ENCODE assay signal across 32 cellular contexts in genomic region chr9:72921888-72922654, GRCh38. TPM values are rescaled to one million over a fixed set of nuclear protein-coding genes. Genes with fewer than 3 reads are reported as not detected.
"Had no signal": no experiment of that assay in that cellular context is flagged by ENCODE, and none has a peak within 500 bp of the region (broad histone marks: within the 10 kb centered on the region; RNA-seq: fewer than 3 reads in every experiment).

No MANE protein-coding gene starts in this region.

- H3K9ac ChIP-seq: neural progenitor cell, parathyroid adenoma had no signal

- H3K9me3 ChIP-seq: ovary, psoas muscle, spleen, suprapubic skin, testis, tibial artery, transverse colon, upper lobe of right lung, uterus had no signal

- H3K36me3 Mint-ChIP-seq: natural killer cell; neural progenitor cell; stimulated activated memory B cell treated with anti-CD40 and anti-IgM and Interleukin-4, amounts not matched to agents 10 μg/mL and 1 μg/mL and 100 μg/mL, for 72 hours had no signal

- H3K27ac Mint-ChIP-seq: natural killer cell; nephron; neural progenitor cell; progenitor cell of endocrine pancreas; stimulated activated memory B cell treated with anti-CD40 and anti-IgM and Interleukin-4, amounts not matched to agents 10 μg/mL and 1 μg/mL and 100 μg/mL, for 72 hours; stimulated activated naive CD8-positive, alpha-beta T cell treated with anti-CD3 and anti-CD28 coated beads, Interleukin-15, amount 100 ng/mL, for 72 hours; type B pancreatic cell had no signal

- H3K4me2 ChIP-seq: neural progenitor cell, smooth muscle cell had no signal

- H3K27me3 ChIP-seq: neural progenitor cell, ovary, spleen, suprapubic skin, testis, tibial artery, transverse colon, upper lobe of right lung, uterus had no signal

- H2AFZ ChIP-seq: neural progenitor cell, parathyroid adenoma had no signal

- H3K9me3 Mint-ChIP-seq: natural killer cell; nephron; neural progenitor cell; stimulated activated memory B cell treated with anti-CD40 and anti-IgM and Interleukin-4, amounts not matched to agents 10 μg/mL and 1 μg/mL and 100 μg/mL, for 72 hours; stimulated activated naive CD8-positive, alpha-beta T cell treated with anti-CD3 and anti-CD28 coated beads, Interleukin-15, amount 100 ng/mL, for 72 hours; type B pancreatic cell had no signal

- H3K36me3 ChIP-seq: neural progenitor cell, ovary, spleen, suprapubic skin, tibial artery, uterus had no signal

- H3K79me2 ChIP-seq: parathyroid adenoma had no signal

- H3K4me3 ChIP-seq: neural progenitor cell, ovary, psoas muscle, skin epidermis, smooth muscle cell, spleen, suprapubic skin, testis, tibial artery, transverse colon, upper lobe of right lung, uterus had no signal

- DNase-seq: natural killer cell; occipital lobe; ovary; posterior cingulate gyrus; psoas muscle; right cardiac atrium; spleen; stimulated activated CD4-positive, alpha-beta T cell treated with anti-CD3 and anti-CD28 coated beads, Interleukin-12 subunit alpha, Interleukin-12 subunit beta, amount 100 ng/mL, for 4 hours; stimulated activated CD4-positive, alpha-beta T cell treated with anti-CD3 and anti-CD28 coated beads, Interleukin-1b, Interleukin-23, amount 100 ng/mL, for 48 hours; stimulated activated CD4-positive, alpha-beta T cell treated with anti-CD3 and anti-CD28 coated beads, Interleukin-4, amount 100 ng/mL, for 1 hour; stimulated activated CD4-positive, alpha-beta T cell treated with anti-CD3 and anti-CD28 coated beads, Interleukin-4, amount 100 ng/mL, for 4 hours; stimulated activated CD8-positive, alpha-beta memory T cell treated with anti-CD3 and anti-CD28 coated beads, Interleukin-4, amount 100 ng/mL, for 48 hours; stimulated activated naive CD4-positive, alpha-beta T cell; stimulated activated naive CD8-positive, alpha-beta T cell treated with anti-CD3 and anti-CD28 coated beads, Interleukin-15, amount 100 ng/mL, for 72 hours; stimulated activated naive CD8-positive, alpha-beta T cell treated with anti-CD3 and anti-CD28 coated beads, Interleukin-15, Interleukin-2, amounts not matched to agents 100 U/mL and 50 U/mL, for 24 hours; substantia nigra; testis; tibial artery; transverse colon; upper lobe of right lung; uterus had no signal

- H3K4me1 ChIP-seq: parathyroid adenoma, psoas muscle, tibial artery, uterus had no signal

- H3K27me3 Mint-ChIP-seq: progenitor cell of endocrine pancreas; stimulated activated memory B cell treated with anti-CD40 and anti-IgM and Interleukin-4, amounts not matched to agents 10 μg/mL and 1 μg/mL and 100 μg/mL, for 72 hours; stimulated activated naive CD8-positive, alpha-beta T cell treated with anti-CD3 and anti-CD28 coated beads, Interleukin-15, amount 100 ng/mL, for 72 hours; type B pancreatic cell had no signal

- H3K4me3 Mint-ChIP-seq: natural killer cell; nephron; neural progenitor cell; stimulated activated memory B cell treated with anti-CD40 and anti-IgM and Interleukin-4, amounts not matched to agents 10 μg/mL and 1 μg/mL and 100 μg/mL, for 72 hours; stimulated activated naive CD8-positive, alpha-beta T cell treated with anti-CD3 and anti-CD28 coated beads, Interleukin-15, amount 100 ng/mL, for 72 hours; type B pancreatic cell had no signal

- H3K4me1 Mint-ChIP-seq: natural killer cell; stimulated activated memory B cell treated with anti-CD40 and anti-IgM and Interleukin-4, amounts not matched to agents 10 μg/mL and 1 μg/mL and 100 μg/mL, for 72 hours; stimulated activated naive CD8-positive, alpha-beta T cell treated with anti-CD3 and anti-CD28 coated beads, Interleukin-15, amount 100 ng/mL, for 72 hours had no signal

- H3K27ac ChIP-seq: neural progenitor cell, ovary, parathyroid adenoma, psoas muscle, skin epidermis, spleen, suprapubic skin, testis, tibial artery, transverse colon, upper lobe of right lung, uterus had no signal

- ATAC-seq: natural killer cell; psoas muscle; right cardiac atrium; sciatic nerve; stimulated activated memory B cell treated with anti-CD40 and anti-IgM and Interleukin-4, amounts not matched to agents 10 μg/mL and 1 μg/mL and 100 μg/mL, for 72 hours; stimulated activated naive CD8-positive, alpha-beta T cell treated with anti-CD3 and anti-CD28 coated beads, Interleukin-15, amount 100 ng/mL, for 72 hours; stimulated activated naive CD8-positive, alpha-beta T cell treated with anti-CD3 and anti-CD28 coated beads, Interleukin-15, Interleukin-2, amounts not matched to agents 100 U/mL and 50 U/mL, for 24 hours; upper lobe of right lung had no signal

RNA-seq across cellular contexts. Expression of gene ALDH1A1, which starts 30.8 kb away (rescaled TPM):
- polyA plus RNA-seq: neural cell had no signal
